In the genomic region with DNA sequence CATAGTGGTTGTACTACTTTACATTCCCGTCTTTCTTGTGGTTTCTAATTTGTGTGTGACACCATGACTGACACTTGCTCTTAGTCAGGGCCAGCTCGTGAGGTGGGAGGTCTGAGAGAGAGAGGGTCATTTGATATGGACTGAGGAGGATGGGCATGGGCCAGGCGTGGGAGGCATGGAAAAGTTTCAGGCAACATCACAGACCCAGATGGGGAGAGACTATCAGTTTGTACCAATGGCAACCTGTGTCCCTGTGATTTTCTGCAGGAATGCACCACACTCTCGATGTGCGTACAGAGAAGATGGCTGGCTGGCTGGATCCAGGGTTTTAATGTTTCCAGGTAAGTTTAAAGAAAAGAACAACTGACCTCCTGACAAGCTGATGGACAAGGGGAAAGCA, we compare ENCODE assay signal across 18 cellular contexts.
"Had no signal": no experiment of that assay in that cellular context is flagged by ENCODE, and none has a peak within 500 bp of the region (broad histone marks: within the 10 kb centered on the region; RNA-seq: fewer than 3 reads in every experiment).

No MANE protein-coding gene starts in this region.

- H3K27ac ChIP-seq: coronary artery, dorsolateral prefrontal cortex, esophagus squamous epithelium, gastrocnemius medialis, heart left ventricle, left ventricle myocardium inferior, lower lobe of right lung had no signal

- DNase-seq: dermis blood vessel endothelial cell; dorsolateral prefrontal cortex; effector CD4-positive, alpha-beta T cell; effector memory CD4-positive, alpha-beta T cell; esophagus squamous epithelium; foreskin fibroblast; foreskin melanocyte; gastrocnemius medialis; glutamatergic neuron; heart left ventricle; hippocampal formation; left cardiac atrium; left ventricle myocardium inferior; lower lobe of right lung; mesenchymal stem cell; mucosa of descending colon had no signal

- H3K36me3 ChIP-seq: esophagus squamous epithelium, gastrocnemius medialis, heart left ventricle, left ventricle myocardium inferior, lower lobe of right lung had no signal

- H3K36me3 Mint-ChIP-seq: mesothelial cell of epicardium had no signal

- H3K9me3 ChIP-seq: esophagus squamous epithelium, gastrocnemius medialis, heart left ventricle, left ventricle myocardium inferior, lower lobe of right lung, mucosa of descending colon had no signal

- H3K4me3 Mint-ChIP-seq: mesothelial cell of epicardium had no signal

- H3K9me3 Mint-ChIP-seq: mesothelial cell of epicardium had no signal

- H3K27me3 ChIP-seq: gastrocnemius medialis, heart left ventricle had no signal

- H3K4me3 ChIP-seq: coronary artery, dorsolateral prefrontal cortex, esophagus squamous epithelium, gastrocnemius medialis, heart left ventricle, left ventricle myocardium inferior, lower lobe of right lung, mucosa of descending colon had no signal

- H3K4me1 ChIP-seq: esophagus squamous epithelium, gastrocnemius medialis, heart left ventricle, lower lobe of right lung had no signal

- H3K27ac Mint-ChIP-seq: mesothelial cell of epicardium had no signal
